8 cellular contexts compared by ENCODE assay signal in genomic region chr16:87635541-87636049, GRCh38. TPM values are rescaled to one million over a fixed set of nuclear protein-coding genes. Genes with fewer than 3 reads are reported as not detected.
DNase-seq lines count a peak whose midpoint lies in the region; ATAC-seq and TF ChIP-seq lines count a peak whose summit lies in the region.

No MANE protein-coding gene starts in this region.

- H3K4me1 ChIP-seq in SK-N-SH (ENCODE audit: control insufficient read depth in 1 of 2, insufficient read depth in 2 of 2, low read depth in 1 of 2, low read length in 1 of 2) (peaks cover 0 to 15% of the 10 kb centered on the region in 2 experiments; a peak in 1 of 4 replicates), gastroesophageal sphincter (peaks cover 0 to 21% (median 6%) of the 10 kb centered on the region in 3 donors), upper lobe of left lung (peaks cover 12 to 17% (median 13%) of the 10 kb centered on the region in 4 donors)

- H3K9ac ChIP-seq in SK-N-SH = no peak overlapping the region

- TF ChIP-seq CTCF in SK-N-SH (IDR thresholded peaks at IDR 0.05) = peak; percentile 76
- TF ChIP-seq CTCF in gastroesophageal sphincter (IDR thresholded peaks at IDR 0.05) = peak in 3 of 4 experiments; percentile 23 to 63 (median 31)
- peak; percentile 23 to 63 (median 48) for TF ChIP-seq CTCF in upper lobe of left lung (IDR thresholded peaks at IDR 0.05)

- H3K27me3 ChIP-seq in SK-N-SH (ENCODE audit: insufficient read depth) (peaks cover 16% of the 10 kb centered on the region; the same call in 1 of the 2 replicates), gastroesophageal sphincter (peaks cover 26% of the 10 kb centered on the region), upper lobe of left lung (no peaks in the 10 kb centered on the region)

- ATAC-seq in gastroesophageal sphincter (no peak), upper lobe of left lung (ENCODE audit: low FRiP score in 2 of 2) (peak; percentile 69 to 78), HG03457 (IDR thresholded peaks at IDR 0.05; ENCODE audit: unreplicated experiment) (no peak)

- POLR2A ChIA-PET in SK-N-SH (lab: Yijun Ruan, JAX) = interaction anchor here (2.0 kb wide), 1 partner anchor 47 kb away, joined by 4 read pairs; no protein-coding TSS in a partner anchor

- TF ChIP-seq POLR2A in gastroesophageal sphincter (IDR thresholded peaks at IDR 0.05) (no peak), upper lobe of left lung (IDR thresholded peaks at IDR 0.05) (no peak)

- no peaks in the 10 kb centered on the region for H3F3A ChIP-seq in SK-N-SH (replicated peaks; ENCODE audit: insufficient read depth)

- H3K36me3 ChIP-seq in SK-N-SH (replicated peaks in 1 of 2; ENCODE audit: control insufficient read depth in 1 of 2, insufficient read depth in 2 of 2, low read length in 1 of 2) (no peaks in the 10 kb centered on the region), gastroesophageal sphincter (no peaks in the 10 kb centered on the region), upper lobe of left lung (no peaks in the 10 kb centered on the region)

- TF ChIP-seq EP300 in SK-N-SH (IDR thresholded peaks at IDR 0.05; ENCODE audit: borderline replicate concordance in 1 of 2, low read depth in 1 of 2, low read length in 1 of 2) = no peak
- TF ChIP-seq EP300 in gastroesophageal sphincter (IDR thresholded peaks at IDR 0.05) = no peak
- no peak for TF ChIP-seq EP300 in upper lobe of left lung (IDR thresholded peaks at IDR 0.05)

- no peak overlapping the region for H3K27ac ChIP-seq in SK-N-SH (ENCODE audit: low read depth in 2 of 2, low read length in 1 of 2)
- no peak overlapping the region for H3K27ac ChIP-seq in gastroesophageal sphincter
- H3K27ac ChIP-seq in upper lobe of left lung = no peak overlapping the region

- WGBS in SK-N-SH (ENCODE audit: low lambda C conversion rate) = 5% methylated on average over 8 of the region's 23 CpGs
- WGBS in gastroesophageal sphincter (ENCODE audit: low coverage in 1 of 2), 2 donors = 28% methylated on average over 3 of the region's 23 CpGs; no CpG with 5 or more reads in 1 of the 2 donors
- 9 to 29% methylated on average over 7 to 20 of the region's 23 CpGs for WGBS in upper lobe of left lung, 2 donors

- H3K4me3 ChIP-seq in Jurkat, Clone E6-1 (ENCODE audit: low read length) = peak overlapping the region; percentile 52
- H3K4me3 ChIP-seq in SK-N-SH (ENCODE audit: low read depth in 2 of 2, low read length in 1 of 2) (peak overlapping the region; percentile 35 to 50; a peak in 2 of 4 replicates), gastroesophageal sphincter (peak overlapping the region in 1 of 2 donors; percentile 20), upper lobe of left lung (peak overlapping the region in 3 of 4 donors; percentile 2 to 25 (median 14))

- DNase-seq in DMS114 treated with DMSO at 0.1 percent for 48 hours (lab: John Stamatoyannopoulos, UW; ENCODE audit: unreplicated experiment) (peak; percentile 20), SK-N-SH (peak; percentile 91), posterior vena cava (ENCODE audit: low spot score) (peak; percentile 88), upper lobe of left lung (peak in 1 of 2 donors; percentile 61)
- DNase-seq in Jurkat, Clone E6-1 (ENCODE audit: low read depth, low spot score) = peak; percentile 62
- peak; percentile 54 for DNase-seq in activated gamma-delta T cell treated with anti-CD3 and anti-CD28 coated beads, Interleukin-2, amount 50 U/mL, for 16 hours (ENCODE audit: low read depth)

- no peaks in the 10 kb centered on the region for H3K9me2 ChIP-seq in SK-N-SH

- CTCF ChIA-PET in SK-N-SH (lab: Yijun Ruan, JAX) = interaction anchor here (0.5 to 5.0 kb wide), 85 partner anchors 11 to 318 kb away, joined by 3 to 229 read pairs (median 5); partner anchors contain the start of genes C16orf95, FBXO31, JPH3 and KLHDC4

- intact Hi-C loops in posterior vena cava (cut with DNase I) = loop anchor here (2.0 to 5.0 kb wide), 4 partner anchors 47 to 218 kb away; no protein-coding TSS in a partner anchor

- H2AFZ ChIP-seq in SK-N-SH (ENCODE audit: low read depth) = 0 out of 2 replicates have a peak overlapping the region, but pooled peaks have one; percentile 46

- H3K9me3 ChIP-seq in SK-N-SH = 0 out of 2 replicates have a peak, but pooled peaks cover 4% of the 10 kb centered on the region
- H3K9me3 ChIP-seq in gastroesophageal sphincter = peaks cover 0 to 9% (median 0%) of the 10 kb centered on the region in 3 donors
- H3K9me3 ChIP-seq in upper lobe of left lung = peaks cover 0 to 10% (median 3%) of the 10 kb centered on the region in 4 donors

- no peaks in the 10 kb centered on the region for H4K20me1 ChIP-seq in SK-N-SH (ENCODE audit: insufficient read depth)

- TF ChIP-seq RAD21 in SK-N-SH (IDR thresholded peaks at IDR 0.05; ENCODE audit: low read length) = peak; percentile 82

- peak overlapping the region; percentile 68 for H3K4me2 ChIP-seq in SK-N-SH

- no peaks in the 10 kb centered on the region for H3K79me2 ChIP-seq in SK-N-SH (ENCODE audit: insufficient read depth)

TF ChIP-seq in SK-N-SH, 30 proteins besides CTCF, POLR2A, EP300 and RAD21:
- TF ChIP-seq NRF1 (IDR thresholded peaks at IDR 0.05; ENCODE audit: low read depth, low read length) (no peak), CHD2 (IDR thresholded peaks at IDR 0.05; ENCODE audit: low read length, partially characterized antibody) (peak; percentile 14), NFIC (IDR thresholded peaks at IDR 0.05; ENCODE audit: borderline replicate concordance) (no peak), SMC3 (IDR thresholded peaks at IDR 0.05; ENCODE audit: low read depth, low read length) (peak; percentile 84)

RNA-seq across cellular contexts. Expression of gene JPH3, which starts 33.3 kb away (rescaled TPM):
- polyA plus RNA-seq in Jurkat, Clone E6-1 (2012; ENCODE audit: insufficient read depth, insufficient read length) = 3.7 TPM
- 0.25 and 0.26 TPM in 2 replicates for polyA plus RNA-seq in SK-N-SH (2012; rRNA removed)
- polyA plus RNA-seq in SK-N-SH (2012; cell fraction: cytosol; rRNA removed) = 0.19 and 0.66 TPM in 2 replicates
- polyA plus RNA-seq in SK-N-SH (2012; cell fraction: nucleus; rRNA removed) = 0.15 and 0.20 TPM in 2 replicates
- total RNA-seq in gastroesophageal sphincter (1 to 10 TPM in 3 of 4 donors, under 1 TPM in 1; 0.72 to 4.4 (median 1.1) TPM), posterior vena cava (1 to 10 TPM; 1.4 to 1.8 TPM), upper lobe of left lung (under 1 TPM in 1 of 6 donors, not detected in 5; 0.24 TPM)

Comparison
In these comparisons a context has a peak if more than half of its experiments do, and no peak if none do; other contexts are left out.
1. ATAC-seq: peak in upper lobe of left lung (2 of 2); none in gastroesophageal sphincter (single experiment) and HG03457 (single experiment).
2. Peak in every context shown above with its lines, with median percentiles within 50 percentile points of each other: CTCF ChIP-seq.